8 cellular contexts compared by ENCODE assay signal in the genomic region with DNA sequence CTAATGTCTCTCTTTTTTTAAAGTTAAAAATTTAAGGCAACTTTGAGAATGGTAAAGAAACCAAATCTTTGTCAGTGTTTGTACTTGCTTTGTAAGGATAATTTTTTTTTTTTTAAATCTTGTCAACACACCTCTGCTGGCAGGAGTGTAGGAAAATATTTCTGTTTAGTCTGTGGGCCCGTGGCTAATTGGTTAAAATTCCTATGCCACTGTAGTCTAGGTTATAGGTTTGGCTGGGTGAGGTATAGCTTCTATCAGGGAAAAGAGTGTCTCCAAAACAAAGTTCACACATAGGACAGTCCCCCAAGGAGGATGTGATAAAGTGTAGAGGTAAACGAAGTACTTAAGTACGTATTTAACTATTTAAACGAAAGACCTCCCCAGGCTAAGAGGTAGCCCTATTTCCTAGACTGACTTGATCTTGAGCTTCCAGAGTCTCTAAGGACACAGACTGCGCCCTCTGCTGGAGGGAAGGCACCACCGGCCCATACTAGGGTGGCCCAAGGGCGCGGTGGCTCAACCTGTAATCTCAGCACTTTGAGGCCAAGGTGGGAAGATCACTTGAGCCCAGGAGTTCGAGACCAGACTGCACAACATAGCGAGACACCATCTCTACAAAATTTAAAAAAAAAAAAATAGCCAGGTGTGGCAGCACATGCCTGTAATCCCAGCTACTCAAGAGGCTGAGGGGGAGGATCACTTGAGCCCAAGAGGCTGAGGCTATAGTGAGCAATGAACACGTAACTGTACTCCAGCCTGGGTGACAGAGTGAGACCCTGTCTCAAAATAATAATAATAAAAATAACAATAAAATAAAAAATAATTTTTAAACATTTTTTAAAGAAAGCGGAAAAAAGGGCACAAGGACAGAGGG.
DNase-seq lines count a peak whose midpoint lies in the region; ATAC-seq and TF ChIP-seq lines count a peak whose summit lies in the region.

No MANE protein-coding gene starts in this region.

- ATAC-seq in RWPE2 (ENCODE audit: low read depth), result peak; percentile 71
- ATAC-seq in HG03432 (IDR thresholded peaks at IDR 0.05; ENCODE audit: unreplicated experiment), result no peak

- H3K27ac ChIP-seq in RWPE2 (ENCODE audit: poor library complexity, severe bottlenecking) (no peak overlapping the region), substantia nigra (ENCODE audit: low read depth, low read length, poor library complexity, severe bottlenecking) (peak overlapping the region; percentile 100)

- H3K9me3 ChIP-seq in RWPE2 (ENCODE audit: severe bottlenecking), result no peaks in the 10 kb centered on the region

- TF ChIP-seq CTCF in GM12873 (IDR thresholded peaks at IDR 0.05; ENCODE audit: insufficient read depth, low read depth, low read length, missing control alignments) (peak; percentile 90), RWPE2 (IDR thresholded peaks at IDR 0.05; ENCODE audit: poor library complexity, severe bottlenecking) (peak; percentile 90), fibroblast of pulmonary artery (IDR thresholded peaks at IDR 0.05; ENCODE audit: low read length, missing control alignments) (peak; percentile 86)

- no peaks in the 10 kb centered on the region for H3K36me3 ChIP-seq in RWPE2 (ENCODE audit: low read depth)

- H3K27me3 ChIP-seq in RWPE2 (ENCODE audit: insufficient read depth, poor library complexity, severe bottlenecking), result no peaks in the 10 kb centered on the region

- DNase-seq in KG1 (lab: John Stamatoyannopoulos, UW) (peak; percentile 50), RWPE2 (ENCODE audit: low spot score) (no peak), fibroblast of pulmonary artery (ENCODE audit: low read depth) (peak; percentile 85), non-pigmented ciliary epithelial cell (ENCODE audit: low read depth) (peak; percentile 35), substantia nigra (lab: John Stamatoyannopoulos, UW) (peak in 46 of 49 donors; percentile 18 to 86 (median 64))
- peak; percentile 54 to 64 for DNase-seq in activated T-helper 1 cell treated with anti-CD3 and anti-CD28 coated beads, Interleukin-2, amount 50 U/mL, for 16 hours (ENCODE audit: low read depth in 1 of 2, low spot score in 1 of 2)

- H3K4me3 ChIP-seq in RWPE2 (ENCODE audit: severe bottlenecking) (no peak overlapping the region), fibroblast of pulmonary artery (replicated peaks; ENCODE audit: low read depth, low read length) (no peak overlapping the region)

- H3K4me1 ChIP-seq in RWPE2 (ENCODE audit: insufficient read depth, poor library complexity, severe bottlenecking), result no peaks in the 10 kb centered on the region
